In genomic region chr6:161985911-161986310, GRCh38 we compare ENCODE assay signal across 20 cellular contexts.
DNase-seq lines count a peak whose midpoint lies in the region; ATAC-seq and TF ChIP-seq lines count a peak whose summit lies in the region.
"Had no signal": no experiment of that assay in that cellular context is flagged by ENCODE, and none has a peak within 500 bp of the region (broad histone marks: within the 10 kb centered on the region; RNA-seq: fewer than 3 reads in every experiment).

No MANE protein-coding gene starts in this region.

- no peak overlapping the region for H2BK15ac ChIP-seq in H9 (ENCODE audit: low read depth, low read length)

- 0 out of 2 replicates have a peak, but pooled peaks cover 1% of the 10 kb centered on the region for H3K27me3 Mint-ChIP-seq in H9 (ENCODE audit: low read depth)
- H3K27me3 Mint-ChIP-seq in neural progenitor cell (ENCODE audit: insufficient read depth, low read depth) = no peaks in the 10 kb centered on the region
- H3K27me3 Mint-ChIP-seq: B cell; CD4-positive, alpha-beta T cell had no signal

- no CpG with 5 or more reads among the region's 3 CpGs for WGBS in H9 (ENCODE audit: extremely low coverage, insufficient read length, low lambda C conversion rate)

- H3K4ac ChIP-seq in H9 (ENCODE audit: low read depth, low read length) = no peak overlapping the region

- H3K4me1 Mint-ChIP-seq in H9 (peaks cover 0 to 5% of the 10 kb centered on the region in 2 experiments; a peak in 1 of 4 replicates), neural progenitor cell (peaks cover 19% of the 10 kb centered on the region)
- H3K4me1 Mint-ChIP-seq: B cell had no signal

- H3K36me3 ChIP-seq in neural progenitor cell = no peaks in the 10 kb centered on the region
- no peaks in the 10 kb centered on the region for H3K36me3 ChIP-seq in MM.1S (replicated peaks; ENCODE audit: insufficient read depth, low read length)

- TF ChIP-seq CTCF in H9 (conservative IDR thresholded peaks at IDR 0.05) (no peak), epithelial cell of proximal tubule (conservative IDR thresholded peaks at IDR 0.05; ENCODE audit: low read depth, low read length) (no peak), neural progenitor cell (IDR thresholded peaks at IDR 0.05) (no peak), MM.1S (IDR thresholded peaks at IDR 0.05; ENCODE audit: low read length) (no peak)

- no peak overlapping the region for H2BK20ac ChIP-seq in H9 (ENCODE audit: low read depth, low read length, poor library complexity, severe bottlenecking)

- no peaks in the 10 kb centered on the region for H3F3A ChIP-seq in neural progenitor cell (ENCODE audit: low read depth)
- H3F3A ChIP-seq in MM.1S (ENCODE audit: insufficient read depth, low read length) = no peaks in the 10 kb centered on the region

- ATAC-seq in HG03039 (IDR thresholded peaks at IDR 0.05; ENCODE audit: unreplicated experiment) = no peak
- no peak for ATAC-seq in GM21528 (IDR thresholded peaks at IDR 0.05; ENCODE audit: low FRiP score, unreplicated experiment)
- ATAC-seq: A549; CD8-positive, alpha-beta T cell had no signal

- DNase-seq in H9 = no peak
- DNase-seq in epithelial cell of proximal tubule (ENCODE audit: low read depth) = peak; percentile 29
- peak; percentile 59 for DNase-seq in left kidney (ENCODE audit: low read depth, low spot score)
- no peak for DNase-seq in neural progenitor cell (ENCODE audit: low spot score)
- no peak for DNase-seq in MM.1S
- DNase-seq in activated CD4-positive, alpha-beta T cell treated with anti-CD3 and anti-CD28 coated beads, Interleukin-2, amount 50 U/mL, for 48 hours = no peak
- DNase-seq: AML-193; Caco-2; Calu3; CD4-positive, alpha-beta T cell; CD8-positive, alpha-beta T cell; DMS79 treated with DMSO at 0.1 percent for 48 hours; GF-D8 had no signal

- no peaks in the 10 kb centered on the region for H3K9me2 ChIP-seq in MM.1S (replicated peaks; ENCODE audit: insufficient read depth, low read length)

- H3K9me3 ChIP-seq in H9 (ENCODE audit: control insufficient read depth, low read depth, low read length) = no peaks in the 10 kb centered on the region
- H3K9me3 ChIP-seq in neural progenitor cell (ENCODE audit: low read depth) = no peaks in the 10 kb centered on the region
- no peaks in the 10 kb centered on the region for H3K9me3 ChIP-seq in MM.1S (replicated peaks; ENCODE audit: insufficient read depth, low read length)
- H3K9me3 ChIP-seq: A549 had no signal

- peak overlapping the region in 2 of 3 experiments; percentile 3 to 45; a peak in 2 of 7 replicates for H3K27ac Mint-ChIP-seq in H9
- peak overlapping the region; percentile 25 for H3K27ac Mint-ChIP-seq in neural progenitor cell
- H3K27ac Mint-ChIP-seq: B cell; CD4-positive, alpha-beta T cell; CD8-positive, alpha-beta T cell had no signal

- H2AK5ac ChIP-seq in H9 (ENCODE audit: insufficient read length, low read length) = no peak overlapping the region

- H3K14ac ChIP-seq in H9 (ENCODE audit: insufficient read depth, low read length) = 0 out of 2 replicates have a peak overlapping the region, but pooled peaks have one; percentile 53

- no peak overlapping the region for H3K18ac ChIP-seq in H9 (ENCODE audit: insufficient read length, low read depth, low read length)

- H2BK12ac ChIP-seq in H9 (ENCODE audit: insufficient read length, low read depth, low read length) = no peak overlapping the region

- H3K27ac ChIP-seq in H9 (ENCODE audit: insufficient read length, low read depth, low read length) (no peak overlapping the region), neural progenitor cell (no peak overlapping the region), MM.1S (ENCODE audit: low read length) (no peak overlapping the region)
- H3K27ac ChIP-seq: 22Rv1; A549; BLaER1 treated with 17β-estradiol and CSF1 and Interleukin-3, amounts not matched to agents 10 nM and 100 nM; C4-2B had no signal

- H2BK5ac ChIP-seq in H9 (ENCODE audit: insufficient read length, low read length) = no peak overlapping the region

- no peak overlapping the region for H3K23ac ChIP-seq in H9 (ENCODE audit: insufficient read length, low read depth, low read length)

- H2BK120ac ChIP-seq in H9 (ENCODE audit: low read depth, low read length, poor library complexity, severe bottlenecking) = no peak overlapping the region

- H3K9me3 Mint-ChIP-seq in H9 (peaks cover 0 to 7% of the 10 kb centered on the region in 2 experiments; a peak in 1 of 5 replicates), neural progenitor cell (peaks cover 15% of the 10 kb centered on the region)

- H3K23me2 ChIP-seq in H9 (ENCODE audit: insufficient read length, low read depth, low read length, poor library complexity, severe bottlenecking) = no peaks in the 10 kb centered on the region

- H3K4me3 ChIP-seq in epithelial cell of proximal tubule (ENCODE audit: low read depth, low read length) (no peak overlapping the region), neural progenitor cell (no peak overlapping the region), MM.1S (ENCODE audit: low read length) (no peak overlapping the region)
- H3K4me3 ChIP-seq: A549; BLaER1 treated with 17β-estradiol and CSF1 and Interleukin-3, amounts not matched to agents 10 nM and 100 nM had no signal

- no peaks in the 10 kb centered on the region for H3K79me1 ChIP-seq in H9 (ENCODE audit: insufficient read depth, low read depth, low read length, poor library complexity, severe bottlenecking)

- H3K79me2 ChIP-seq in H9 (ENCODE audit: insufficient read depth, low read length) (no peaks in the 10 kb centered on the region), neural progenitor cell (ENCODE audit: low read depth) (no peaks in the 10 kb centered on the region), MM.1S (ENCODE audit: low read length) (no peaks in the 10 kb centered on the region)

- H3K4me2 ChIP-seq in H9 (ENCODE audit: insufficient read depth, insufficient read length, low read length) (no peak overlapping the region), neural progenitor cell (no peak overlapping the region), MM.1S (ENCODE audit: low read depth, low read length) (no peak overlapping the region)
- H3K4me2 ChIP-seq: A549; BLaER1 treated with 17β-estradiol and CSF1 and Interleukin-3, amounts not matched to agents 10 nM and 100 nM had no signal

- H3K4me3 Mint-ChIP-seq in H9 (no peak overlapping the region), neural progenitor cell (no peak overlapping the region)
- H3K4me3 Mint-ChIP-seq: B cell; CD4-positive, alpha-beta T cell; CD8-positive, alpha-beta T cell had no signal

- H3K27me3 ChIP-seq in H9 (ENCODE audit: insufficient read depth, low read length) (no peaks in the 10 kb centered on the region), neural progenitor cell (no peaks in the 10 kb centered on the region), MM.1S (replicated peaks; ENCODE audit: insufficient read depth, low read length) (no peaks in the 10 kb centered on the region)
- H3K27me3 ChIP-seq: BLaER1 treated with 17β-estradiol and CSF1 and Interleukin-3, amounts not matched to agents 10 nM and 100 nM had no signal

- no peak overlapping the region for H4K91ac ChIP-seq in H9 (ENCODE audit: insufficient read length, low read depth, low read length)

- no peaks in the 10 kb centered on the region; a peak in 1 of 7 replicates for H3K36me3 Mint-ChIP-seq in H9 (ENCODE audit: insufficient read depth in 1 of 3, low read depth in 3 of 3)
- H3K36me3 Mint-ChIP-seq in neural progenitor cell = peaks cover 5% of the 10 kb centered on the region

- no peak overlapping the region for H4K5ac ChIP-seq in H9 (ENCODE audit: insufficient read length, low read depth, low read length)

- no peak overlapping the region for H3T11ph ChIP-seq in H9 (ENCODE audit: low read length)

- H4K8ac ChIP-seq in H9 (replicated peaks; ENCODE audit: insufficient read length, low read depth, low read length) = no peak overlapping the region

- H3K56ac ChIP-seq in H9 (ENCODE audit: insufficient read length, low read depth, low read length) = no peak overlapping the region

- H4K20me1 ChIP-seq in H9 (ENCODE audit: control insufficient read depth, insufficient read depth, insufficient read length) (no peaks in the 10 kb centered on the region), neural progenitor cell (ENCODE audit: low read depth) (no peaks in the 10 kb centered on the region), MM.1S (ENCODE audit: insufficient read depth, low read length) (no peaks in the 10 kb centered on the region)
- H4K20me1 ChIP-seq: BLaER1 treated with 17β-estradiol and CSF1 and Interleukin-3, amounts not matched to agents 10 nM and 100 nM had no signal

- no peaks in the 10 kb centered on the region for H3K4me1 ChIP-seq in H9 (ENCODE audit: insufficient read depth, low read length)
- H3K4me1 ChIP-seq in neural progenitor cell = peaks cover 8% of the 10 kb centered on the region
- H3K4me1 ChIP-seq in MM.1S (ENCODE audit: low read length) = no peaks in the 10 kb centered on the region
- H3K4me1 ChIP-seq: A549; BLaER1 treated with 17β-estradiol and CSF1 and Interleukin-3, amounts not matched to agents 10 nM and 100 nM had no signal

- H2AFZ ChIP-seq in H9 (ENCODE audit: low read length) (no peak overlapping the region), neural progenitor cell (replicated peaks) (no peak overlapping the region), MM.1S (ENCODE audit: low read length) (no peak overlapping the region)

- no peak overlapping the region for H3K9ac ChIP-seq in H9 (ENCODE audit: extremely low read depth, insufficient read length, low read length)
- H3K9ac ChIP-seq in neural progenitor cell = no peak overlapping the region
- no peak overlapping the region for H3K9ac ChIP-seq in MM.1S (ENCODE audit: low read length)
- H3K9ac ChIP-seq: BLaER1 treated with 17β-estradiol and CSF1 and Interleukin-3, amounts not matched to agents 10 nM and 100 nM had no signal

Comparison
In these comparisons a context has a peak if more than half of its experiments do, and no peak if none do; other contexts are left out.
1. DNase-seq: peak in epithelial cell of proximal tubule (single experiment) and left kidney (single experiment); none in H9 (single experiment), neural progenitor cell (single experiment), MM.1S (single experiment) and activated CD4-positive, alpha-beta T cell treated with anti-CD3 and anti-CD28 coated beads, Interleukin-2, amount 50 U/mL, for 48 hours (0 of 2).